In the genomic region with DNA sequence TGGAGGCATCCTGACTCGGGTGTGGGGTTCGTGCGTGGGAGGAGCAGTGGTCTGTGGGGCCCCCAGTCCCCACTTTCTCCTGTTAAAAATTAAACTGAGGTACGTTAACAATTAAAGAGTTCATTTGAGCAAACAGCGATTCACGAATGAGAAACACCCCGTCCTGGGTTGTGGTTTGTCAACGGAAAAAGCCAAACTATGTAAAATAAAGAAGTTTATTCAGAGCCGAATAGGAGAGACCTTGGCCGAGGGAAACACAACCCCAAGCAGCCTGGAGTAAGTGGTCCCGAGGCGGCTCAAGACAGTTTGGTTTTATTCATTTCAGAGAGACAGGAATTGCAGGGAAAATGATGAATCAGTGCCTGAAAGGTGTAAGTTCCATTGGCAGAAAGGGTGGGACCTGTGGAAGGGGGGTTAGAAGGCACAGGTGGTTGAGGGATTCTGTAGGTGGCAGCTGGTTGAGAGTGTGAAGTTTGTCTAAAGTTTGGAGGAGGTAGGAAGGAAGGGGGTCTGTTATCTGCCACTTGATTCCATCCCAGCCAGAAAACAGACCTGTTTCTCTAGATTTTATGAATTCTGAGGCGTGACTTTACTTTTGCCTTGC, we compare ENCODE assay signal across 9 cellular contexts. TPM values are rescaled to one million over a fixed set of nuclear protein-coding genes. Genes with fewer than 3 reads are reported as not detected.
DNase-seq lines count a peak whose midpoint lies in the region; ATAC-seq and TF ChIP-seq lines count a peak whose summit lies in the region.
"Not testable (repeated sequence)": the region's sequence is repeated elsewhere in the genome, so short reads cannot be mapped to it uniquely, and the experiment has no call there.
"Had no signal": no experiment of that assay in that cellular context is flagged by ENCODE, and none has a peak within 500 bp of the region (broad histone marks: within the 10 kb centered on the region; RNA-seq: fewer than 3 reads in every experiment).

No MANE protein-coding gene starts in this region.

- not testable (repeated sequence) for H3K36me3 Mint-ChIP-seq in activated T-cell treated with anti-CD3 and anti-CD28 coated beads, Interleukin-2, amount 50 U/mL, for 4 hours (ENCODE audit: insufficient read depth)

- H3K4me2 ChIP-seq in GM23248 (ENCODE audit: unreplicated experiment) (peak overlapping the region; percentile 99), OCI-LY7 (ENCODE audit: low read length) (peak overlapping the region; percentile 94), smooth muscle cell (peak overlapping the region; percentile 90)

- H4K20me1 ChIP-seq in GM23248 (ENCODE audit: insufficient read depth); OCI-LY7 (ENCODE audit: insufficient read depth, low read length); smooth muscle cell (ENCODE audit: low read depth): not testable (repeated sequence)

- 9 to 11% methylated on average over 11 to 13 of the region's 13 CpGs for WGBS in GM23248 (ENCODE audit: low coverage in 1 of 2, low lambda C conversion rate in 2 of 2, missing lambda C conversion rate in 2 of 2), 2 experiments
- WGBS in right cardiac atrium, result 8% methylated on average over 13 of the region's 13 CpGs
- WGBS in smooth muscle cell (ENCODE audit: low lambda C conversion rate), result 11% methylated on average over 13 of the region's 13 CpGs

- H3K4me3 ChIP-seq in AG04450 (ENCODE audit: low read depth, low read length) (peak overlapping the region; percentile 92), GM23248 (peak overlapping the region; percentile 97), OCI-LY7 (ENCODE audit: low read depth, low read length, poor library complexity, severe bottlenecking) (peak overlapping the region; percentile 86), colonic mucosa (peak overlapping the region; percentile 97), right cardiac atrium (ENCODE audit: low read length) (peak overlapping the region; percentile 99), muscle layer of duodenum (ENCODE audit: low read depth in 1 of 2, low read length in 2 of 2) (peak overlapping the region; percentile 72 to 79), smooth muscle cell (peak overlapping the region; percentile 77)

- H3K4me1 Mint-ChIP-seq in activated T-cell treated with anti-CD3 and anti-CD28 coated beads, Interleukin-2, amount 50 U/mL, for 4 hours (ENCODE audit: low read depth), result peaks cover 45% of the 10 kb centered on the region

- peaks cover 22% of the 10 kb centered on the region for H3K9me3 ChIP-seq in AG04450 (ENCODE audit: control insufficient read depth, insufficient read depth, low read length)
- H3K9me3 ChIP-seq in GM23248 (ENCODE audit: low read depth); OCI-LY7 (ENCODE audit: low read length); colonic mucosa; right cardiac atrium (ENCODE audit: control insufficient read depth, low read length); muscle layer of duodenum (ENCODE audit: control insufficient read depth in 1 of 2, low read length in 2 of 2); smooth muscle cell (replicated peaks; ENCODE audit: low read depth): not testable (repeated sequence)

- H3K79me2 ChIP-seq in GM23248 (ENCODE audit: insufficient read depth) (peaks cover 56% of the 10 kb centered on the region), OCI-LY7 (ENCODE audit: insufficient read depth, low read depth, low read length) (peaks cover 34% of the 10 kb centered on the region), smooth muscle cell (ENCODE audit: low read depth) (peaks cover 41% of the 10 kb centered on the region)

- peak overlapping the region; percentile 98 for H3K4me3 Mint-ChIP-seq in activated T-cell treated with anti-CD3 and anti-CD28 coated beads, Interleukin-2, amount 50 U/mL, for 4 hours

- intact Hi-C loops in OCI-LY7 (cut with micrococcal nuclease; ENCODE audit: unreplicated experiment), result loop anchor here (1.0 kb wide), 1 partner anchor 215 kb away; the partner anchor contains the start of gene ZNF20
- intact Hi-C loops in colonic mucosa (cut with DNase I), result loop anchor here (2.0 kb wide), 1 partner anchor 63 kb away; no protein-coding TSS in a partner anchor
- intact Hi-C loops in right cardiac atrium (cut with DNase I), result loop anchor here (2.0 to 10.0 kb wide), 3 partner anchors 59 to 219 kb away; partner anchors contain the start of gene ZNF20 (in 1 of the 4)

- not testable (repeated sequence) for H3K36me3 ChIP-seq in GM23248 (ENCODE audit: low read depth); colonic mucosa; muscle layer of duodenum (ENCODE audit: control insufficient read depth in 1 of 2, insufficient read depth in 2 of 2, low read length in 2 of 2); smooth muscle cell (ENCODE audit: low read depth)
- peaks cover 23% of the 10 kb centered on the region for H3K36me3 ChIP-seq in OCI-LY7 (ENCODE audit: insufficient read depth, low read length)

- H3K27ac ChIP-seq in AG04450 (ENCODE audit: low read depth, low read length) (peak overlapping the region; percentile 47), GM23248 (peak overlapping the region; percentile 75), OCI-LY7 (ENCODE audit: low read depth, low read length, poor library complexity, severe bottlenecking) (peak overlapping the region; percentile 94), colonic mucosa (peak overlapping the region; percentile 99), right cardiac atrium (ENCODE audit: low read length) (peak overlapping the region; percentile 98), muscle layer of duodenum (ENCODE audit: low read length) (peak overlapping the region; percentile 91), smooth muscle cell (ENCODE audit: low read depth) (peak overlapping the region; percentile 36)

- in situ Hi-C loops in GM23248 (cut with MboI), result not testable (repeated sequence)

- peak overlapping the region; percentile 99 for H2AFZ ChIP-seq in GM23248
- H2AFZ ChIP-seq in OCI-LY7 (ENCODE audit: low read length), result peak overlapping the region; percentile 83; the same call in 1 of the 2 replicates
- peak overlapping the region; percentile 96 for H2AFZ ChIP-seq in smooth muscle cell (ENCODE audit: low read depth)

- not testable (repeated sequence) for H3K9me3 Mint-ChIP-seq in activated T-cell treated with anti-CD3 and anti-CD28 coated beads, Interleukin-2, amount 50 U/mL, for 4 hours

- not testable (repeated sequence) for DNase-seq in AG04450 (ENCODE audit: low read depth, low spot score); OCI-LY7 (ENCODE audit: low spot score); activated T-cell treated with anti-CD3 and anti-CD28 coated beads, Interleukin-2, amount 50 U/mL, for 4 hours; colonic mucosa; right cardiac atrium; smooth muscle cell (lab: John Stamatoyannopoulos, UW; ENCODE audit: unreplicated experiment)
- peak; percentile 8 for DNase-seq in GM23248

- ATAC-seq in activated T-cell treated with anti-CD3 and anti-CD28 coated beads, Interleukin-2, amount 50 U/mL, for 4 hours; right cardiac atrium: not testable (repeated sequence)

- POLR2A ChIA-PET in AG04450 (lab: Yijun Ruan, JAX); OCI-LY7 (lab: Charles Lee): not testable (repeated sequence)

- peak overlapping the region; percentile 90 for H3K9ac ChIP-seq in GM23248
- H3K9ac ChIP-seq in colonic mucosa (ENCODE audit: low read depth in 2 of 2, low read length in 2 of 2), result peak overlapping the region; percentile 94 to 95
- H3K9ac ChIP-seq in smooth muscle cell (ENCODE audit: low read depth), result peak overlapping the region; percentile 63

- H3K27me3 ChIP-seq in AG04450 (ENCODE audit: control insufficient read depth, insufficient read depth, low read length); GM23248 (replicated peaks; ENCODE audit: insufficient read depth); colonic mucosa; right cardiac atrium (ENCODE audit: control insufficient read depth, insufficient read depth); muscle layer of duodenum (ENCODE audit: low read depth, low read length); smooth muscle cell (ENCODE audit: low read depth): not testable (repeated sequence)

- not testable (repeated sequence) for H3K9me2 ChIP-seq in GM23248 (ENCODE audit: insufficient read depth); OCI-LY7 (ENCODE audit: insufficient read depth, low read length)

- peaks cover 15% of the 10 kb centered on the region for H3F3A ChIP-seq in GM23248 (ENCODE audit: insufficient read depth)
- H3F3A ChIP-seq in smooth muscle cell (ENCODE audit: low read depth), result not testable (repeated sequence)

- H3K4me1 ChIP-seq in GM23248 (ENCODE audit: insufficient read depth); colonic mucosa; right cardiac atrium (ENCODE audit: control insufficient read depth, insufficient read depth, low read length); smooth muscle cell (ENCODE audit: low read depth): not testable (repeated sequence)
- peaks cover 19% of the 10 kb centered on the region for H3K4me1 ChIP-seq in OCI-LY7 (ENCODE audit: insufficient read depth, low read length, poor library complexity, severe bottlenecking)
- peaks cover 0 to 18% of the 10 kb centered on the region in 2 donors for H3K4me1 ChIP-seq in muscle layer of duodenum (ENCODE audit: control insufficient read depth in 1 of 2, insufficient read depth in 2 of 2, low read length in 2 of 2)

- not testable (repeated sequence) for TF ChIP-seq CTCF in AG04450 (IDR thresholded peaks at IDR 0.05; ENCODE audit: low read depth, low read length); OCI-LY7 (conservative IDR thresholded peaks at IDR 0.05; ENCODE audit: low read length); colonic mucosa (IDR thresholded peaks at IDR 0.05); smooth muscle cell (IDR thresholded peaks at IDR 0.05; ENCODE audit: borderline replicate concordance, insufficient read depth, poor library complexity, severe bottlenecking)

- CTCF ChIA-PET in AG04450 (lab: Charles Lee), result interaction anchor here (4.8 kb wide), 1 partner anchor 63 kb away, joined by 68 read pairs; no protein-coding TSS in a partner anchor
- CTCF ChIA-PET in OCI-LY7 (lab: Charles Lee; ENCODE audit: unreplicated experiment), result not testable (repeated sequence)

- not testable (repeated sequence) for BruUV-seq in OCI-LY7 (replicated peaks; lab: Mats Ljungman, UMichigan)

- H3K27me3 Mint-ChIP-seq in activated T-cell treated with anti-CD3 and anti-CD28 coated beads, Interleukin-2, amount 50 U/mL, for 4 hours (ENCODE audit: low read depth), result not testable (repeated sequence)

RNA-seq across cellular contexts. Expression of gene ZNF700, which starts 0.8 kb away (rescaled TPM):
- polyA plus RNA-seq in AG04450 (2011; rRNA removed), result 6.6 and 8.4 TPM in 2 replicates
- polyA minus RNA-seq in AG04450 (2011; rRNA and poly(A)+ RNA removed), result 4.1 and 6.7 TPM in 2 replicates
- total RNA-seq in GM23248 (2014; rRNA removed; shearing (Covaris generic)), result 6.3 and 6.8 TPM in 2 replicates
- 3.2 TPM in 2 replicates for polyA plus RNA-seq in GM23248 (2016; fragmentation: Nextera tagmentation; extraction: Ambion mirVana)
- 18.2 and 20.4 TPM in 2 replicates for total RNA-seq in OCI-LY7 (2014; rRNA removed; shearing (Covaris generic))
- total RNA-seq in OCI-LY7 (2022), result 28.2 and 28.4 TPM in 2 replicates
- 1 to 10 TPM; 6.3 to 6.4 (median 6.4) TPM for total RNA-seq in activated T-cell treated with anti-CD3 and anti-CD28 coated beads, Interleukin-2, amount 50 U/mL, for 4 hours
- 10 to 100 TPM; 13.4 to 17.1 TPM for total RNA-seq in colonic mucosa
- 1 to 10 TPM; 4.6 to 6.2 (median 5.1) TPM for total RNA-seq in right cardiac atrium
- 3.3 TPM for polyA plus RNA-seq in right cardiac atrium
- 8.3 and 10.4 TPM in 2 replicates for total RNA-seq in smooth muscle cell
- polyA plus RNA-seq in smooth muscle cell, result 1.2 and 1.3 TPM in 2 replicates

RNA-seq across cellular contexts. Expression of gene ZNF69, which starts 38.1 kb away (rescaled TPM):
- polyA plus RNA-seq in AG04450 (2011; rRNA removed) (4.5 and 5.5 TPM in 2 replicates), GM23248 (2016; fragmentation: Nextera tagmentation; extraction: Ambion mirVana) (5.3 and 6.8 TPM in 2 replicates), right cardiac atrium (3.8 TPM), smooth muscle cell (4.6 and 8.2 TPM in 2 replicates)
- polyA minus RNA-seq in AG04450 (2011; rRNA and poly(A)+ RNA removed), result 10.2 and 14.6 TPM in 2 replicates
- total RNA-seq in GM23248 (2014; rRNA removed; shearing (Covaris generic)), result 5.3 and 8.3 TPM in 2 replicates
- 7.1 and 9.7 TPM in 2 replicates for total RNA-seq in OCI-LY7 (2014; rRNA removed; shearing (Covaris generic))
- total RNA-seq in OCI-LY7 (2022) (13.9 and 15.8 TPM in 2 replicates), colonic mucosa (10 to 100 TPM; 17.6 to 22.6 TPM), right cardiac atrium (1 to 10 TPM; 4.6 to 6.1 (median 5.8) TPM), smooth muscle cell (8.8 and 15.1 TPM in 2 replicates)
- 1 to 10 TPM in 2 of 3 donors, under 1 TPM in 1; 0.78 to 1.2 (median 1.1) TPM for total RNA-seq in activated T-cell treated with anti-CD3 and anti-CD28 coated beads, Interleukin-2, amount 50 U/mL, for 4 hours
- total RNA-seq: NCI-H460 had no signal

RNA-seq across cellular contexts. Expression of gene ZNF763, which starts 39.2 kb away (rescaled TPM):
- polyA plus RNA-seq in AG04450 (2011; rRNA removed) (2.1 and 3.0 TPM in 2 replicates), GM23248 (2016; fragmentation: Nextera tagmentation; extraction: Ambion mirVana) (1.4 and 1.6 TPM in 2 replicates), right cardiac atrium (2.8 TPM), smooth muscle cell (0.53 and 0.73 TPM in 2 replicates)
- polyA minus RNA-seq in AG04450 (2011; rRNA and poly(A)+ RNA removed), result 1.4 and 3.2 TPM in 2 replicates
- 0.63 and 1.8 TPM in 2 replicates for total RNA-seq in GM23248 (2014; rRNA removed; shearing (Covaris generic))
- total RNA-seq in OCI-LY7 (2014; rRNA removed; shearing (Covaris generic)), result 2.7 and 2.8 TPM in 2 replicates
- total RNA-seq in OCI-LY7 (2022) (6.2 and 7.7 TPM in 2 replicates), colonic mucosa (1 to 10 TPM; 2.5 to 4.1 TPM), right cardiac atrium (1 to 10 TPM; 1.8 to 5.9 (median 3.7) TPM), smooth muscle cell (1.2 and 1.6 TPM in 2 replicates)
- total RNA-seq in activated T-cell treated with anti-CD3 and anti-CD28 coated beads, Interleukin-2, amount 50 U/mL, for 4 hours, result under 1 TPM; 0.24 to 0.56 (median 0.27) TPM
- total RNA-seq: NCI-H460 had no signal

Comparison
In these comparisons a context has a peak if more than half of its experiments do, and no peak if none do; other contexts are left out.
1. H3K27ac ChIP-seq: peak in every context shown above with its lines; median percentile 99 in colonic mucosa; 98 in right cardiac atrium; 94 in OCI-LY7; 91 in muscle layer of duodenum; 75 in GM23248; 47 in AG04450; 36 in smooth muscle cell.